Comparison of ENCODE assay signal across 8 cellular contexts in the genomic region with DNA sequence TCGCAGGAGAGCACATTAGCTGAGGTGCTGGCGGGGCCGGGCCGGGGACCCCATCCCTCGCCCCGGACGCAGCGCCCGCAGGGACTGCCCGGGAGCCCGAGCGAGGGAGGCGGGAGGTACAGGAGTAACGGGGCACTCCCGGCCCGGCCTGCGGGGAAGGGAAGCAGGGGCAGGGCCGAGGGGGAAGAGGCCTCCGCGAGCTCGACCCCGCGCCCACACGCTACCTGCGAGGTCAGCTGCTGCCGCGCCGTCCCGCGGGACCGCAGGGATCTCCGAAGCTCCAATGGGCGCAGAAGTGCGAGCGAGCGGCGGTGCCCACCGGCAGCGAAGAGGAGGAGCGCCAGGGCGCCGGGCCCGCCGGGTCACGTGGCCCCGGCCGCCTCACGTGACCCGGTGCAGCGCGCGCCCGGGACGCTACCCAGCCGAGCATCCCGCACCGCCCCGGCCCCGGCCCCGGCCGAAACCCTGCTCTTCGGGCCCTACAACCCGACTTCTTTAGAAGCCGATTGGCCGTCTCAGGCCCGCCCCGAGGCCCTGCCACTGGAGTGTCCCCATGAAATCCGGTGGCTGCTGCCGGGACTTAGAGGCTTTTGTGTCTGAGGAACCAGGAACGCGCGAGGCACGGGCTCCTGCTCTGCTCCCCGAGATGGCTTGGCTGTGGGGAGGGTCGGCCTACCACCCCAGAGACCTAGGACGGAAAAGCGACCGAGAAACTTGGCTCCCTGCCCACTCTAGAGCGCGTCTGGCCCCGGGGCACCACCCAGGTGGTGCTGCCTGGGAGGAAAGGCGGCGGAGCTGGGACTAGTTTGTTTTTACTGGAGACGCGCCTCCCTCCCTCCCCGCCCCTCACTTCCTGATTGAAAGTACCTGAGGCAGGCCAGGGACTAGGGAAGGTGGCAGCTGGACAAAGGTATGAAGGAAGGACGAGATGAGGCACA. TPM values are rescaled to one million over a fixed set of nuclear protein-coding genes. Genes with fewer than 3 reads are reported as not detected.
DNase-seq lines count a peak whose midpoint lies in the region; ATAC-seq and TF ChIP-seq lines count a peak whose summit lies in the region.

TSS of gene RCBTB1 (minus strand) at position 339 of the 938 bp plus-strand sequence. CDS start 18,279 bp downstream, outside the sequence.

- peak within 1 kb of the TSS; percentile 72 to 91 for H3K9ac ChIP-seq in colonic mucosa (ENCODE audit: low read depth in 2 of 2, low read length in 2 of 2)

- CTCF ChIA-PET in activated CD4-positive, alpha-beta T cell treated with anti-CD3 and anti-CD28 coated beads for 36 hours (lab: Charles Lee): interaction anchor here (0.7 to 1.0 kb wide), 4 partner anchors 21 to 277 kb away, joined by 3 to 5 read pairs (median 4); no protein-coding TSS in a partner anchor

- H3K4me3 Mint-ChIP-seq in activated CD4-positive, alpha-beta T cell treated with anti-CD3 and anti-CD28 coated beads for 36 hours: peak within 1 kb of the TSS; percentile 99

- peak within 1 kb of the TSS; percentile 95 for H3K27ac Mint-ChIP-seq in activated CD4-positive, alpha-beta T cell treated with anti-CD3 and anti-CD28 coated beads for 36 hours

- H3K79me2 ChIP-seq in ACC112 (ENCODE audit: control insufficient read depth, insufficient read depth, low read length, unreplicated experiment): peaks cover 21% of the 10 kb centered on the region

- intact Hi-C loops in activated CD4-positive, alpha-beta T cell treated with anti-CD3 and anti-CD28 coated beads for 36 hours (cut with DNase I, micrococcal nuclease): loop anchor here (1.0 to 10.0 kb wide), 6 partner anchors 88 to 1551 kb away; partner anchors contain the start of genes CAB39L (in 2 of the 2), SETDB2 (in 2 of the 2), NUDT15 (in 1 of the 2) and PHF11 (in 1 of the 2)
- intact Hi-C loops in colonic mucosa (cut with DNase I): loop anchor here (10.0 kb wide), 1 partner anchor 141 kb away; the partner anchor contains the start of genes CAB39L and SETDB2

- H3K4me1 Mint-ChIP-seq in activated CD4-positive, alpha-beta T cell treated with anti-CD3 and anti-CD28 coated beads for 36 hours: peaks cover 29% of the 10 kb centered on the region

- H2AFZ ChIP-seq in ACC112 (ENCODE audit: low read length, unreplicated experiment): peak within 1 kb of the TSS; percentile 89

- no peaks in the 10 kb centered on the region for H3K9me3 Mint-ChIP-seq in activated CD4-positive, alpha-beta T cell treated with anti-CD3 and anti-CD28 coated beads for 36 hours (ENCODE audit: low read depth)

- H3K27ac ChIP-seq in ACC112 (ENCODE audit: low read depth, low read length) (peak within 1 kb of the TSS; percentile 58), colonic mucosa (peak within 1 kb of the TSS; percentile 66), layer of hippocampus (ENCODE audit: low read depth, low read length) (peak within 1 kb of the TSS; percentile 89)

- peaks cover 3% of the 10 kb centered on the region for H3K36me3 Mint-ChIP-seq in activated CD4-positive, alpha-beta T cell treated with anti-CD3 and anti-CD28 coated beads for 36 hours (ENCODE audit: low read depth)

- ATAC-seq in GM18520 (IDR thresholded peaks at IDR 0.05; ENCODE audit: unreplicated experiment) (peak; percentile 80), HG03039 (IDR thresholded peaks at IDR 0.05; ENCODE audit: unreplicated experiment) (peak; percentile 83)
- ATAC-seq in activated CD4-positive, alpha-beta T cell treated with anti-CD3 and anti-CD28 coated beads for 36 hours: peak; percentile 95

- no peaks in the 10 kb centered on the region for H3K36me3 ChIP-seq in ACC112 (ENCODE audit: insufficient read depth, low read length)
- H3K36me3 ChIP-seq in colonic mucosa: no peaks in the 10 kb centered on the region

- H3K4me1 ChIP-seq in ACC112 (ENCODE audit: control insufficient read depth, insufficient read depth, low read length, unreplicated experiment): peaks cover 26% of the 10 kb centered on the region
- H3K4me1 ChIP-seq in colonic mucosa: no peaks in the 10 kb centered on the region

- H3K27me3 ChIP-seq in ACC112 (ENCODE audit: insufficient read depth, low read length) (no peaks in the 10 kb centered on the region), colonic mucosa (no peaks in the 10 kb centered on the region), layer of hippocampus (ENCODE audit: control insufficient read depth, insufficient read depth, low read length) (no peaks in the 10 kb centered on the region)

- POLR2A ChIA-PET in activated CD4-positive, alpha-beta T cell treated with anti-CD3 and anti-CD28 coated beads for 36 hours (lab: Charles Lee): interaction anchor here (0.9 to 1.0 kb wide), 2 partner anchors 90 to 142 kb away, joined by 3 to 7 read pairs; partner anchors contain the start of genes CAB39L, PHF11 and SETDB2

- no peaks in the 10 kb centered on the region for H3K9me3 ChIP-seq in colonic mucosa

- no peaks in the 10 kb centered on the region for H3K27me3 Mint-ChIP-seq in activated CD4-positive, alpha-beta T cell treated with anti-CD3 and anti-CD28 coated beads for 36 hours

- DNase-seq in NCI-H2227 (lab: John Stamatoyannopoulos, UW; ENCODE audit: unreplicated experiment) (peak; percentile 74), colonic mucosa (peak; percentile 83)
- peak; percentile 80 for DNase-seq in activated CD4-positive, alpha-beta T cell treated with anti-CD3 and anti-CD28 coated beads for 36 hours
- peak; percentile 30 to 62 (median 47) for DNase-seq in stimulated activated CD4-positive, alpha-beta T cell treated with anti-CD3 and anti-CD28 coated beads, Interleukin-1b, Interleukin-23, amount 100 ng/mL, for 24 hours (ENCODE audit: low read depth in 4 of 4, low spot score in 1 of 4)

- TF ChIP-seq CTCF in colonic mucosa (IDR thresholded peaks at IDR 0.05): no peak

- peak within 1 kb of the TSS; percentile 95 for H3K4me3 ChIP-seq in ACC112 (ENCODE audit: low read depth, low read length)
- peak within 1 kb of the TSS; percentile 87 for H3K4me3 ChIP-seq in colonic mucosa

RNA-seq across cellular contexts. Expression of gene RCBTB1, which starts in this region (rescaled TPM):
- 10 to 100 TPM in 1 of 2 experiments, 1 to 10 TPM in 1; 9.8 to 14.9 TPM for total RNA-seq in activated CD4-positive, alpha-beta T cell treated with anti-CD3 and anti-CD28 coated beads for 36 hours
- 1 to 10 TPM; 6.2 to 7.5 TPM for total RNA-seq in colonic mucosa

Comparison
In these comparisons a context has a peak if more than half of its experiments do, and no peak if none do; other contexts are left out.
1. Peak in every context shown above with its lines: DNase-seq, ATAC-seq, H3K4me3 ChIP-seq and H3K27ac ChIP-seq.